ENCODE assay signal across 22 cellular contexts in genomic region chr6:45488269-45488668, GRCh38.
DNase-seq lines count a peak whose midpoint lies in the region.
"Had no signal": no experiment of that assay in that cellular context is flagged by ENCODE, and none has a peak within 500 bp of the region (broad histone marks: within the 10 kb centered on the region; RNA-seq: fewer than 3 reads in every experiment).

No MANE protein-coding gene starts in this region.

- H3K27ac ChIP-seq in CD4-positive, alpha-beta memory T cell (ENCODE audit: low read depth, low read length), result no peak overlapping the region
- H3K27ac ChIP-seq in SJSA1, result peak overlapping the region; percentile 30; the same call in 1 of the 2 replicates
- H3K27ac ChIP-seq: A549 had no signal

- no peaks in the 10 kb centered on the region for H3K27me3 ChIP-seq in CD4-positive, alpha-beta memory T cell (ENCODE audit: insufficient read depth, low read length)
- H3K27me3 ChIP-seq in SJSA1 (replicated peaks), result no peaks in the 10 kb centered on the region

- H3K4me1 Mint-ChIP-seq in activated naive CD8-positive, alpha-beta T cell (ENCODE audit: low read depth), result peaks cover 48% of the 10 kb centered on the region
- peaks cover 40% of the 10 kb centered on the region for H3K4me1 Mint-ChIP-seq in activated naive CD8-positive, alpha-beta T cell treated with anti-CD3 and anti-CD28 coated beads for 36 hours
- H3K4me1 Mint-ChIP-seq in CD4-positive, alpha-beta memory T cell, result peaks cover 34 to 73% (median 62%) of the 10 kb centered on the region in 4 donors

- no peak for DNase-seq in activated naive CD8-positive, alpha-beta T cell treated with anti-CD3 and anti-CD28 coated beads for 36 hours
- DNase-seq in CD4-positive, alpha-beta memory T cell, result no peak
- DNase-seq in SJSA1 (ENCODE audit: low read depth in 1 of 2, low spot score in 2 of 2) (no peak), myocyte (ENCODE audit: low read depth) (peak; percentile 43), H4 (ENCODE audit: low spot score) (no peak), DMS53 (lab: John Stamatoyannopoulos, UW) (no peak)
- no peak for DNase-seq in activated CD8-positive, alpha-beta memory T cell treated with anti-CD3 and anti-CD28 coated beads for 24 hours
- DNase-seq: AML-193; HFFc6; IMR-90; KG1; NCI-H1092; NCI-H187; NCI-H2081 treated with DMSO at 0.1 percent for 48 hours; NCI-H524; NK-92 treated with Interleukin-12 subunit alpha and Interleukin-12 subunit beta, amount 100 ng/mL, for 24 hours; PC-3 had no signal

- peak overlapping the region; percentile 67 for H3K27ac Mint-ChIP-seq in activated naive CD8-positive, alpha-beta T cell
- no peak overlapping the region for H3K27ac Mint-ChIP-seq in activated naive CD8-positive, alpha-beta T cell treated with anti-CD3 and anti-CD28 coated beads for 36 hours
- H3K27ac Mint-ChIP-seq in CD4-positive, alpha-beta memory T cell, result peak overlapping the region in 5 of 7 donors; percentile 1 to 74 (median 5)
- H3K27ac Mint-ChIP-seq: GM23338, HFFc6 had no signal

- peak overlapping the region; percentile 18 for H3K4me3 Mint-ChIP-seq in activated naive CD8-positive, alpha-beta T cell
- no peak overlapping the region for H3K4me3 Mint-ChIP-seq in activated naive CD8-positive, alpha-beta T cell treated with anti-CD3 and anti-CD28 coated beads for 36 hours
- H3K4me3 Mint-ChIP-seq in CD4-positive, alpha-beta memory T cell, result peak overlapping the region in 2 of 8 donors; percentile 10 to 23
- H3K4me3 Mint-ChIP-seq: CD14-positive monocyte, GM23338, HFFc6 had no signal

- POLR2A ChIA-PET in CD4-positive, alpha-beta memory T cell (lab: Charles Lee; ENCODE audit: partially characterized antibody), result interaction anchor here (1.5 kb wide), 1 partner anchor 98 kb away, joined by 3 read pairs; no protein-coding TSS in a partner anchor

- peaks cover 17% of the 10 kb centered on the region for H3K36me3 Mint-ChIP-seq in activated naive CD8-positive, alpha-beta T cell
- H3K36me3 Mint-ChIP-seq in activated naive CD8-positive, alpha-beta T cell treated with anti-CD3 and anti-CD28 coated beads for 36 hours, result peaks cover 13% of the 10 kb centered on the region
- H3K36me3 Mint-ChIP-seq in CD4-positive, alpha-beta memory T cell, result peaks cover 20 to 22% of the 10 kb centered on the region in 2 donors

- intact Hi-C loops in CD4-positive, alpha-beta memory T cell (cut with micrococcal nuclease), result loop anchor here (1.0 to 5.0 kb wide), 3 partner anchors 8 to 66 kb away; no protein-coding TSS in a partner anchor

- no peaks in the 10 kb centered on the region for H3K9me3 ChIP-seq in CD4-positive, alpha-beta memory T cell (ENCODE audit: control insufficient read depth in 1 of 2, low read length in 2 of 2)
- H3K9me3 ChIP-seq in SJSA1 (replicated peaks), result no peaks in the 10 kb centered on the region
- H3K9me3 ChIP-seq: A549, HAP-1 had no signal

- peaks cover 37% of the 10 kb centered on the region for H3K4me1 ChIP-seq in CD4-positive, alpha-beta memory T cell (ENCODE audit: insufficient read depth, low read length)
- peaks cover 78% of the 10 kb centered on the region for H3K4me1 ChIP-seq in SJSA1 (replicated peaks)
- H3K4me1 ChIP-seq: A549, HAP-1 had no signal

- no peaks in the 10 kb centered on the region for H3K36me3 ChIP-seq in CD4-positive, alpha-beta memory T cell (ENCODE audit: insufficient read depth, low read length)
- H3K36me3 ChIP-seq in SJSA1, result peaks cover 40% of the 10 kb centered on the region
- H3K36me3 ChIP-seq: HAP-1 had no signal

- no peaks in the 10 kb centered on the region for H3K9me3 Mint-ChIP-seq in activated naive CD8-positive, alpha-beta T cell (ENCODE audit: low read depth)
- peaks cover 2% of the 10 kb centered on the region for H3K9me3 Mint-ChIP-seq in activated naive CD8-positive, alpha-beta T cell treated with anti-CD3 and anti-CD28 coated beads for 36 hours
- H3K9me3 Mint-ChIP-seq in CD4-positive, alpha-beta memory T cell, result no peaks in the 10 kb centered on the region
- H3K9me3 Mint-ChIP-seq: CD14-positive monocyte, GM23338, HFFc6 had no signal

- no peaks in the 10 kb centered on the region for H3K27me3 Mint-ChIP-seq in activated naive CD8-positive, alpha-beta T cell
- H3K27me3 Mint-ChIP-seq in activated naive CD8-positive, alpha-beta T cell treated with anti-CD3 and anti-CD28 coated beads for 36 hours, result no peaks in the 10 kb centered on the region
- H3K27me3 Mint-ChIP-seq in CD4-positive, alpha-beta memory T cell, result no peaks in the 10 kb centered on the region

- CTCF ChIA-PET in CD4-positive, alpha-beta memory T cell (lab: Charles Lee; ENCODE audit: partially characterized antibody), result interaction anchor here (1.9 kb wide), 1 partner anchor 226 kb away, joined by 7 read pairs; no protein-coding TSS in a partner anchor

- H3K4me3 ChIP-seq in CD4-positive, alpha-beta memory T cell (ENCODE audit: low read length in 2 of 2), result no peak overlapping the region
- no peak overlapping the region for H3K4me3 ChIP-seq in SJSA1
- H3K4me3 ChIP-seq: A549, GM23338, HAP-1 had no signal
